Comparison of ENCODE assay signal across 26 cellular contexts in the genomic region with DNA sequence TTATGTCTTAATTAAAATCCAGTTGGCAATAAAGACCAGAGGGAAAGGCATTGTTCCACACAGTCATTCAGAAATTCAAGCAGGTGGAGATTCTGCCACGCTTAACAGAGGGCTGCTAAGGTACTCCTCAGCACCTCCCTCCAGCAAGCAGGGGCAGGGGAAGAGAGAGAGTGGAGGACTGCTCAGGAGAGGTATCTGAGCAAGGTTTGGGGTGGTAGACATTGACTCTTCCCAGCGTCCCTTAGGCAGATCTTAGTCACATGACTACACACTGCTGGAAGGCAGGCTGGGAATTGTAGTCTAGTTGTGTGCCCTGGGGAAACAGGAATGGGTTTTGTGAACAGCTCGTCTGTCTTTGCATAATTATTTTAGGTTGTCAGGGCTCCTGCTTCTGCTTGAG.
A peak's percentile ranks its signal among the peaks of the same experiment; 100 is the strongest.
DNase-seq lines count a peak whose midpoint lies in the region; ATAC-seq and TF ChIP-seq lines count a peak whose summit lies in the region.
"Had no signal": no experiment of that assay in that cellular context is flagged by ENCODE, and none has a peak within 500 bp of the region (broad histone marks: within the 10 kb centered on the region; RNA-seq: fewer than 3 reads in every experiment).

No MANE protein-coding gene starts in this region.

- no peak overlapping the region for H3K27ac Mint-ChIP-seq in GM23338
- no peak overlapping the region for H3K27ac Mint-ChIP-seq in WTC11
- H3K27ac Mint-ChIP-seq: CD4-positive, alpha-beta T cell; HFFc6 had no signal

- no peaks in the 10 kb centered on the region for H3K79me2 ChIP-seq in GM23338 (replicated peaks; ENCODE audit: insufficient read depth)

- no peaks in the 10 kb centered on the region for H3K79me1 ChIP-seq in neuronal stem cell (ENCODE audit: low read depth, low read length)

- H2AK5ac ChIP-seq in neuronal stem cell (ENCODE audit: low read depth, low read length), result no peak overlapping the region

- no peak overlapping the region for H3K18ac ChIP-seq in neuronal stem cell (ENCODE audit: low read length)

- no peaks in the 10 kb centered on the region for H3K4me1 ChIP-seq in GM23338 (ENCODE audit: insufficient read depth)
- H3K4me1 ChIP-seq in neuronal stem cell (ENCODE audit: control insufficient read depth in 2 of 2, insufficient read depth in 1 of 2, low read depth in 1 of 2, low read length in 2 of 2), result peaks cover 0 to 7% of the 10 kb centered on the region in 2 donors
- H3K4me1 ChIP-seq in HAP-1, result no peaks in the 10 kb centered on the region
- H3K4me1 ChIP-seq: BLaER1 had no signal

- H3K27me3 Mint-ChIP-seq in GM23338 (ENCODE audit: insufficient read depth, low read depth, poor library complexity) (no peaks in the 10 kb centered on the region), WTC11 (ENCODE audit: low read depth) (no peaks in the 10 kb centered on the region; the same call in 1 of the 2 replicates)

- H4K91ac ChIP-seq in neuronal stem cell (ENCODE audit: low read depth, low read length, poor library complexity), result no peak overlapping the region

- no peak overlapping the region for H3K4me2 ChIP-seq in GM23338
- no peak overlapping the region for H3K4me2 ChIP-seq in neuronal stem cell (ENCODE audit: insufficient read depth, low read length, poor library complexity, severe bottlenecking)
- H3K4me2 ChIP-seq: BLaER1 had no signal

- peak; percentile 17 for DNase-seq in DMS 273 (lab: John Stamatoyannopoulos, UW; ENCODE audit: unreplicated experiment)
- no peak for DNase-seq in DMS 273 treated with DMSO at 0.1 percent for 48 hours (lab: John Stamatoyannopoulos, UW)
- no peak for DNase-seq in GM23338 (ENCODE audit: low spot score)
- no peak for DNase-seq in WTC11 (ENCODE audit: low spot score)
- DNase-seq in neuronal stem cell (ENCODE audit: low spot score), result no peak
- no peak for DNase-seq in hypothalamus (lab: John Stamatoyannopoulos, UW)
- DNase-seq in activated CD8-positive, alpha-beta memory T cell treated with anti-CD3 and anti-CD28 coated beads, Interleukin-2, amount 50 U/mL, for 48 hours, result no peak
- DNase-seq in HAP-1 (ENCODE audit: low spot score in 2 of 2), result no peak
- DNase-seq: ACHN; CD4-positive, alpha-beta T cell; COR-L47; DMS153; GF-D8; H7; HFFc6; KG1; NCI-H1092 treated with DMSO at 0.1 percent for 48 hours; NCI-H1436 treated with DMSO at 0.1 percent for 48 hours; NCI-H1930; NCI-H2171; NCI-H345; NCI-H774; SIG-M5; T-helper 1 cell had no signal

- H2AFZ ChIP-seq in GM23338, result peak overlapping the region; percentile 57; the same call in 1 of the 2 replicates
- peak overlapping the region; percentile 56 for H2AFZ ChIP-seq in neuronal stem cell (ENCODE audit: low read length)

- TF ChIP-seq CTCF in GM23338 (conservative IDR thresholded peaks at IDR 0.05; ENCODE audit: low read depth in 2 of 2), result no peak
- no peak for TF ChIP-seq CTCF in WTC11 (IDR thresholded peaks at IDR 0.05)

- H3K36me3 Mint-ChIP-seq in GM23338 (ENCODE audit: low read depth) (no peaks in the 10 kb centered on the region), WTC11 (peaks cover 16% of the 10 kb centered on the region)

- no CpG with 5 or more reads among the region's 3 CpGs for WGBS in neuronal stem cell (ENCODE audit: extremely low coverage in 2 of 2, insufficient read length in 2 of 2, insufficient replicate concordance in 1 of 2), 2 donors

- H3K27me3 ChIP-seq in GM23338 (ENCODE audit: insufficient read depth) (no peaks in the 10 kb centered on the region), neuronal stem cell (ENCODE audit: control insufficient read depth in 3 of 3, insufficient read depth in 3 of 3, low read depth in 1 of 3, low read length in 3 of 3) (no peaks in the 10 kb centered on the region), HAP-1 (ENCODE audit: low read depth) (no peaks in the 10 kb centered on the region)
- H3K27me3 ChIP-seq: BLaER1 had no signal

- H3K9me3 ChIP-seq in neuronal stem cell (replicated peaks in 1 of 2; ENCODE audit: control insufficient read depth in 2 of 2, insufficient read depth in 1 of 2, low read depth in 1 of 2, low read length in 2 of 2) (no peaks in the 10 kb centered on the region), HAP-1 (no peaks in the 10 kb centered on the region)
- H3K9me3 ChIP-seq: BLaER1 had no signal

- H3K4me3 ChIP-seq in GM23338 (no peak overlapping the region), neuronal stem cell (ENCODE audit: low read length in 2 of 2) (no peak overlapping the region), HAP-1 (no peak overlapping the region)
- H3K4me3 ChIP-seq: BLaER1 had no signal

- no peak overlapping the region for H3K23ac ChIP-seq in neuronal stem cell (ENCODE audit: low read depth, low read length, poor library complexity)

- CTCF ChIA-PET in WTC11 (lab: Charles Lee), result no interaction called here

- H2BK5ac ChIP-seq in neuronal stem cell (ENCODE audit: low read length), result no peak overlapping the region

- H3K4me1 Mint-ChIP-seq in GM23338, result peaks cover 4% of the 10 kb centered on the region
- peaks cover 13% of the 10 kb centered on the region for H3K4me1 Mint-ChIP-seq in WTC11

- no peaks in the 10 kb centered on the region for H4K20me1 ChIP-seq in GM23338 (replicated peaks; ENCODE audit: insufficient read depth)
- H4K20me1 ChIP-seq: BLaER1 had no signal

- H3K14ac ChIP-seq in neuronal stem cell (ENCODE audit: low read length), result no peak overlapping the region

- H4K8ac ChIP-seq in neuronal stem cell (ENCODE audit: low read depth, low read length), result no peak overlapping the region

- no peaks in the 10 kb centered on the region for H3K36me3 ChIP-seq in GM23338 (ENCODE audit: insufficient read depth)
- no peaks in the 10 kb centered on the region for H3K36me3 ChIP-seq in neuronal stem cell (replicated peaks in 1 of 2; ENCODE audit: control insufficient read depth in 2 of 2, insufficient read depth in 2 of 2, low read length in 2 of 2)
- no peaks in the 10 kb centered on the region for H3K36me3 ChIP-seq in HAP-1 (replicated peaks)
- H3K36me3 ChIP-seq: BLaER1 had no signal

- no peak for ATAC-seq in GM23338
- no peak for ATAC-seq in WTC11

- H3K4me3 Mint-ChIP-seq in GM23338, result no peak overlapping the region
- no peak overlapping the region for H3K4me3 Mint-ChIP-seq in WTC11
- H3K4me3 Mint-ChIP-seq: CD4-positive, alpha-beta T cell; HFFc6 had no signal

- H3K9me3 Mint-ChIP-seq in GM23338 (peaks cover 13% of the 10 kb centered on the region; the same call in 2 of the 3 replicates), WTC11 (peaks cover 35% of the 10 kb centered on the region)
- H3K9me3 Mint-ChIP-seq: CD4-positive, alpha-beta T cell; HFFc6 had no signal

- peaks cover 5% of the 10 kb centered on the region; the same call in 1 of the 2 replicates for H3K9me2 ChIP-seq in GM23338 (ENCODE audit: insufficient read depth)

- H2BK15ac ChIP-seq in neuronal stem cell (ENCODE audit: low read length), result no peak overlapping the region

- no peak overlapping the region for H2BK120ac ChIP-seq in neuronal stem cell (ENCODE audit: low read depth, low read length)

- POLR2A ChIA-PET in WTC11 (lab: Charles Lee), result no interaction called here

- H3K4ac ChIP-seq in neuronal stem cell (ENCODE audit: low read length), result no peak overlapping the region

- in situ Hi-C loops in HAP-1 (cut with MboI; ENCODE audit: low sequenced_read_pairs), result no loop called here

- no peaks in the 10 kb centered on the region for H3F3A ChIP-seq in GM23338 (replicated peaks; ENCODE audit: low read depth)

- H2BK12ac ChIP-seq in neuronal stem cell (ENCODE audit: low read length), result no peak overlapping the region

- no peak overlapping the region for H3K27ac ChIP-seq in GM23338 (ENCODE audit: low read depth)
- no peak overlapping the region for H3K27ac ChIP-seq in neuronal stem cell (replicated peaks; ENCODE audit: low read length)
- H3K27ac ChIP-seq: 22Rv1, BLaER1 had no signal

- no peak overlapping the region for H3K9ac ChIP-seq in neuronal stem cell (ENCODE audit: low read depth, low read length, poor library complexity)
- H3K9ac ChIP-seq: BLaER1 had no signal

TF ChIP-seq in GM23338, 12 proteins besides CTCF, POLR2A, EP300 and RAD21 (continues in another document):
- no peak for TF ChIP-seq POLR2AphosphoS5 (IDR thresholded peaks at IDR 0.05; ENCODE audit: low read depth)

TF ChIP-seq in WTC11, 78 proteins besides CTCF, POLR2A, EP300 and RAD21 (continues in another document):
- TF ChIP-seq, protein P1, sequence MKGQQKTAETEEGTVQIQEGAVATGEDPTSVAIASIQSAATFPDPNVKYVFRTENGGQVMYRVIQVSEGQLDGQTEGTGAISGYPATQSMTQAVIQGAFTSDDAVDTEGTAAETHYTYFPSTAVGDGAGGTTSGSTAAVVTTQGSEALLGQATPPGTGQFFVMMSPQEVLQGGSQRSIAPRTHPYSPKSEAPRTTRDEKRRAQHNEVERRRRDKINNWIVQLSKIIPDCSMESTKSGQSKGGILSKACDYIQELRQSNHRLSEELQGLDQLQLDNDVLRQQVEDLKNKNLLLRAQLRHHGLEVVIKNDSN (CRISPR knock-in tag; IDR thresholded peaks at IDR 0.05), result peak; percentile 85
- TF ChIP-seq TCF7 (CRISPR knock-in tag; IDR thresholded peaks at IDR 0.05; ENCODE audit: low read depth), result no peak
- TF ChIP-seq, protein P2, sequence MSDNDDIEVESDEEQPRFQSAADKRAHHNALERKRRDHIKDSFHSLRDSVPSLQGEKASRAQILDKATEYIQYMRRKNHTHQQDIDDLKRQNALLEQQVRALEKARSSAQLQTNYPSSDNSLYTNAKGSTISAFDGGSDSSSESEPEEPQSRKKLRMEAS (CRISPR knock-in tag; IDR thresholded peaks at IDR 0.05), result no peak
- TF ChIP-seq, protein P3, sequence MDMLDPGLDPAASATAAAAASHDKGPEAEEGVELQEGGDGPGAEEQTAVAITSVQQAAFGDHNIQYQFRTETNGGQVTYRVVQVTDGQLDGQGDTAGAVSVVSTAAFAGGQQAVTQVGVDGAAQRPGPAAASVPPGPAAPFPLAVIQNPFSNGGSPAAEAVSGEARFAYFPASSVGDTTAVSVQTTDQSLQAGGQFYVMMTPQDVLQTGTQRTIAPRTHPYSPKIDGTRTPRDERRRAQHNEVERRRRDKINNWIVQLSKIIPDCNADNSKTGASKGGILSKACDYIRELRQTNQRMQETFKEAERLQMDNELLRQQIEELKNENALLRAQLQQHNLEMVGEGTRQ (CRISPR knock-in tag; IDR thresholded peaks at IDR 0.05), result peak; percentile 88
